In the genomic region with DNA sequence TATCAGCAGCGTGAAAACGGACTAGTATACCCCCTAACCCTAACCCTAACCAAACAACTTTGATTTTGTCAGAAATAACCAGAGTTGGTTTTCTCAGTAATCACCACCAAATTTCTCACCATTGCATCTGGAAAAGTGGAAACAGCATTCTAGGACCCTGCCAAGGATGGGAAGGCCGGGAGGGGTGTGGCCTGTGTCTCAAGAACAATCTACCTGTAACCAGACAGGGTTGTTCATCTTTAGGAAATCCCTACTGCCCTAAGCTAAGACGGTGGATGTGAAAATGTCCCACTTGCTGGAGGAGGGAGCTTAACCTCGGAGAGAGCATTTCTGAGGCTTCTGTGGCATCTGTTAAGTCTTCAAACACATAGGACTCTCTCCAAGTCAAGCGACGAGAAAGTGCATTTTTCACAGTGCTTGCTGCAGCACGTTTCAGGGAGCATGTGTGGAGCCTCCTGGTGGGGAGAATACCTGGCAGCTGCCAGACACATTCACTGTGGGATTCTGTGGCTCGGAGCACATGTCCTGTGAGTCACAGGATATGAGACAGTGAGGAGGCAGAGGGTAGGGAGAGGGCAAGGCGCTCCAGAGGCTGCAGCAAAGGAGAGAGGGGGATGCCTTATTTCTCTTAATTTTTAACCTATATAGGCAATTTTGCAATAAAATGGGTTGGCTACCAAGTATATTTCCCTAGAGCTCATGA, we compare ENCODE assay signal across 1 cellular context.
TF ChIP-seq lines count a peak whose summit lies in the region.

No MANE protein-coding gene starts in this region.

TF ChIP-seq in K562, 482 proteins besides CTCF, POLR2A, EP300 and RAD21 (continued from another document):
- TF ChIP-seq, protein P1, sequence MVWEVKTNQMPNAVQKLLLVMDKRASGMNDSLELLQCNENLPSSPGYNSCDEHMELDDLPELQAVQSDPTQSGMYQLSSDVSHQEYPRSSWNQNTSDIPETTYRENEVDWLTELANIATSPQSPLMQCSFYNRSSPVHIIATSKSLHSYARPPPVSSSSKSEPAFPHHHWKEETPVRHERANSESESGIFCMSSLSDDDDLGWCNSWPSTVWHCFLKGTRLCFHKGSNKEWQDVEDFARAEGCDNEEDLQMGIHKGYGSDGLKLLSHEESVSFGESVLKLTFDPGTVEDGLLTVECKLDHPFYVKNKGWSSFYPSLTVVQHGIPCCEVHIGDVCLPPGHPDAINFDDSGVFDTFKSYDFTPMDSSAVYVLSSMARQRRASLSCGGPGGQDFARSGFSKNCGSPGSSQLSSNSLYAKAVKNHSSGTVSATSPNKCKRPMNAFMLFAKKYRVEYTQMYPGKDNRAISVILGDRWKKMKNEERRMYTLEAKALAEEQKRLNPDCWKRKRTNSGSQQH (CRISPR knock-in tag; IDR thresholded peaks at IDR 0.05) = no peak
- TF ChIP-seq MYC (IDR thresholded peaks at IDR 0.05; ENCODE audit: low read depth, low read length) (0 out of 2 replicates have a peak, but pooled peaks have one; percentile 12), MYC (CRISPR knock-in tag; IDR thresholded peaks at IDR 0.05; ENCODE audit: borderline replicate concordance, low read depth) (no peak), JUND (IDR thresholded peaks at IDR 0.05; ENCODE audit: borderline replicate concordance, low read depth, low read length) (0 out of 2 replicates have a peak, but pooled peaks have one; percentile 4), JUND (tag; IDR thresholded peaks at IDR 0.05; ENCODE audit: borderline replicate concordance, low read depth, low read length) (no peak), BHLHE40 (IDR thresholded peaks at IDR 0.05; ENCODE audit: low read length) (0 out of 2 replicates have a peak, but pooled peaks have one; percentile 22)
